10 cellular contexts compared by ENCODE assay signal in genomic region chr19:46408611-46409039, GRCh38. TPM values are rescaled to one million over a fixed set of nuclear protein-coding genes. Genes with fewer than 3 reads are reported as not detected.
DNase-seq lines count a peak whose midpoint lies in the region; ATAC-seq and TF ChIP-seq lines count a peak whose summit lies in the region.
"Had no signal": no experiment of that assay in that cellular context is flagged by ENCODE, and none has a peak within 500 bp of the region (broad histone marks: within the 10 kb centered on the region; RNA-seq: fewer than 3 reads in every experiment).

No MANE protein-coding gene starts in this region.

- DNase-seq in HCEC 1CT (peak; percentile 39), astrocyte of the hippocampus (ENCODE audit: low read depth, low spot score) (peak; percentile 51), progenitor cell of endocrine pancreas (ENCODE audit: low spot score, unreplicated experiment) (no peak), NCI-H446 (lab: John Stamatoyannopoulos, UW) (no peak), KBM-7 (no peak), SKM-1 (lab: John Stamatoyannopoulos, UW; ENCODE audit: unreplicated experiment) (no peak)

- ATAC-seq in HG02840 (IDR thresholded peaks at IDR 0.05; ENCODE audit: low FRiP score, unreplicated experiment), result no peak

- in situ Hi-C loops in KBM-7 (cut with MboI; ENCODE audit: low pct_unique_long_range_greater_than_20kb, low sequenced_read_pairs), result no loop called here

- peak overlapping the region; percentile 43 for H3K27ac Mint-ChIP-seq in progenitor cell of endocrine pancreas

- H3K4me3 ChIP-seq in iPS-11a (ENCODE audit: low read depth, low read length), result peak overlapping the region; percentile 31

- H3K4me1 Mint-ChIP-seq in progenitor cell of endocrine pancreas (ENCODE audit: low read depth), result peaks cover 42% of the 10 kb centered on the region

- H3K4me3 Mint-ChIP-seq in progenitor cell of endocrine pancreas (ENCODE audit: low read depth), result peak overlapping the region; percentile 66

- no peaks in the 10 kb centered on the region for H3K27me3 Mint-ChIP-seq in progenitor cell of endocrine pancreas

- H3K9me3 Mint-ChIP-seq in progenitor cell of endocrine pancreas (ENCODE audit: low read depth), result no peaks in the 10 kb centered on the region

- TF ChIP-seq CTCF in progenitor cell of endocrine pancreas (IDR thresholded peaks at IDR 0.05; ENCODE audit: unreplicated experiment), result no peak

- H3K36me3 Mint-ChIP-seq in progenitor cell of endocrine pancreas (ENCODE audit: insufficient read depth), result peaks cover 4% of the 10 kb centered on the region

RNA-seq across cellular contexts. Expression of gene CCDC8, which starts 4.7 kb away (rescaled TPM):
- total RNA-seq in progenitor cell of endocrine pancreas, result 31.6 and 33.8 TPM in 2 replicates

RNA-seq across cellular contexts. Expression of gene PNMA8C, which starts 20.1 kb away (rescaled TPM):
- 0.19 and 0.36 TPM in 2 replicates for total RNA-seq in progenitor cell of endocrine pancreas
- total RNA-seq: G401, RPMI7951 had no signal

Comparison
In these comparisons a context has a peak if more than half of its experiments do, and no peak if none do; other contexts are left out.
1. DNase-seq: peak in HCEC 1CT (single experiment) and astrocyte of the hippocampus (single experiment); none in progenitor cell of endocrine pancreas (single experiment), NCI-H446 (0 of 2), KBM-7 (single experiment) and SKM-1 (single experiment).